8 cellular contexts compared by ENCODE assay signal in genomic region chrX:47619486-47620302, GRCh38. TPM values are rescaled to one million over a fixed set of nuclear protein-coding genes. Genes with fewer than 3 reads are reported as not detected.
DNase-seq lines count a peak whose midpoint lies in the region; ATAC-seq and TF ChIP-seq lines count a peak whose summit lies in the region.

Gene SYN1 (minus strand): TSS chrX:47619857. CDS start chrX:47619728, 129 bp downstream.

- peak; percentile 3 for TF ChIP-seq CTCF in GM13976 (IDR thresholded peaks at IDR 0.05; ENCODE audit: borderline replicate concordance, control extremely low read depth, extremely low read depth, insufficient read depth, missing control alignments)
- no peak for TF ChIP-seq CTCF in activated CD8-positive, alpha-beta T cell treated with anti-CD3 and anti-CD28 coated beads for 36 hours (IDR thresholded peaks at IDR 0.05)
- TF ChIP-seq CTCF in lower lobe of right lung (IDR thresholded peaks at IDR 0.05), result no peak

- H3K27me3 ChIP-seq in lower lobe of right lung (ENCODE audit: low read depth), result no peaks in the 10 kb centered on the region

- peaks cover 7% of the 10 kb centered on the region for H3K27me3 Mint-ChIP-seq in activated CD8-positive, alpha-beta T cell treated with anti-CD3 and anti-CD28 coated beads for 36 hours

- in situ Hi-C loops in GM13976 (cut with MboI; ENCODE audit: low sequenced_read_pairs, unreplicated experiment), result no loop called here

- H3K27ac Mint-ChIP-seq in activated CD8-positive, alpha-beta T cell treated with anti-CD3 and anti-CD28 coated beads for 36 hours, result no peak within 1 kb of the TSS

- POLR2A ChIA-PET in activated CD8-positive, alpha-beta T cell treated with anti-CD3 and anti-CD28 coated beads for 36 hours (lab: Charles Lee), result interaction anchor here (1.0 kb wide), 1 partner anchor 18 kb away, joined by 3 read pairs; no protein-coding TSS in a partner anchor

- H3K9me3 Mint-ChIP-seq in activated CD8-positive, alpha-beta T cell treated with anti-CD3 and anti-CD28 coated beads for 36 hours, result no peaks in the 10 kb centered on the region

- no peaks in the 10 kb centered on the region for H3K9me3 ChIP-seq in lower lobe of right lung

- H3K36me3 Mint-ChIP-seq in activated CD8-positive, alpha-beta T cell treated with anti-CD3 and anti-CD28 coated beads for 36 hours (ENCODE audit: low read depth), result no peaks in the 10 kb centered on the region

- CTCF ChIA-PET in activated CD8-positive, alpha-beta T cell treated with anti-CD3 and anti-CD28 coated beads for 36 hours (lab: Charles Lee), result no interaction called here

- no peak within 1 kb of the TSS for H3K27ac ChIP-seq in lower lobe of right lung

- DNase-seq in GM13976 (ENCODE audit: low spot score) (peak; percentile 92), NCI-H524 treated with DMSO at 0.1 percent for 48 hours (lab: John Stamatoyannopoulos, UW) (peak; percentile 17), ecto neural progenitor cell (ENCODE audit: low spot score) (peak; percentile 88), lower lobe of right lung (peak; percentile 85), HuH-7 (ENCODE audit: low spot score) (no peak)
- DNase-seq in activated CD8-positive, alpha-beta T cell treated with anti-CD3 and anti-CD28 coated beads for 36 hours, result peak; percentile 82
- DNase-seq in stimulated activated CD4-positive, alpha-beta T cell treated with anti-CD3 and anti-CD28 coated beads, TNF-alpha, amount 100 ng/mL, for 1 hour (ENCODE audit: low read depth in 3 of 3, low spot score in 1 of 3), result peak; percentile 53 to 68 (median 64)

- no peaks in the 10 kb centered on the region for H3K4me1 ChIP-seq in lower lobe of right lung

- H3K4me1 Mint-ChIP-seq in activated CD8-positive, alpha-beta T cell treated with anti-CD3 and anti-CD28 coated beads for 36 hours (ENCODE audit: low read depth), result peaks cover 14% of the 10 kb centered on the region

- H3K4me3 Mint-ChIP-seq in activated CD8-positive, alpha-beta T cell treated with anti-CD3 and anti-CD28 coated beads for 36 hours, result peak within 1 kb of the TSS; percentile 54

- H3K36me3 ChIP-seq in lower lobe of right lung, result no peaks in the 10 kb centered on the region

- intact Hi-C loops in activated CD8-positive, alpha-beta T cell treated with anti-CD3 and anti-CD28 coated beads for 36 hours (cut with micrococcal nuclease), result loop anchor here (10.0 kb wide), 1 partner anchor 55 kb away; the partner anchor contains the start of gene ARAF
- intact Hi-C loops in lower lobe of right lung (cut with DNase I), result no loop called here

- peak within 1 kb of the TSS; percentile 33 for H3K4me3 ChIP-seq in lower lobe of right lung

- ATAC-seq in HG03196 (IDR thresholded peaks at IDR 0.05; ENCODE audit: unreplicated experiment) (peak; percentile 73), lower lobe of right lung (peak; percentile 94 to 97)
- ATAC-seq in activated CD8-positive, alpha-beta T cell treated with anti-CD3 and anti-CD28 coated beads for 36 hours, result peak; percentile 84

RNA-seq across cellular contexts. Expression of gene SYN1, which starts in this region (rescaled TPM):
- total RNA-seq in activated CD8-positive, alpha-beta T cell treated with anti-CD3 and anti-CD28 coated beads for 36 hours, result under 1 TPM; 0.67 to 0.74 TPM
- total RNA-seq in lower lobe of right lung, result 0.44 TPM

Comparison
In these comparisons a context has a peak if more than half of its experiments do, and no peak if none do; other contexts are left out.
1. Peak in DNase-seq and ATAC-seq in activated CD8-positive, alpha-beta T cell treated with anti-CD3 and anti-CD28 coated beads for 36 hours; RNA of the gene not detected or under 1 TPM.
2. Peak in DNase-seq, ATAC-seq and H3K4me3 ChIP-seq in lower lobe of right lung; RNA of the gene not detected or under 1 TPM.